ENCODE assay signal across 24 cellular contexts in the genomic region with DNA sequence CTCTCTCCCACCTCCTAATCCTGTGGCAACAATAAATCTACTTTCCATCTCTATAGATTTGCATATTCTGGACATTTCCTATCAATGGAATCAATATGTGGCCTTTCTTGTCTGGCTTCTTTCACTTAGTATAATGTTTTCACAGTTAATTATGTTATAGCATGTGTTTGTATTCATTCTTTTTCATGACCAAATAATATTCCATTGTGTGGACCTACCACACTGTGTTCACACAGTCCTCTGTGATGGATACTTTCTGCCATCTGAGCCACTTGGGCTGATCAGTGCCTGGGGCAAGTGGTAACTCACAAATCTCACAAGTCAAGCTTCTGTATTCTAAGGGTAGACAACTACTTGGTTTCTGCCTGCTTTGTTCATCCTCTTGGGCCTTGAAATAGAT. TPM values are rescaled to one million over a fixed set of nuclear protein-coding genes. Genes with fewer than 3 reads are reported as not detected.
DNase-seq lines count a peak whose midpoint lies in the region; ATAC-seq and TF ChIP-seq lines count a peak whose summit lies in the region.
"Had no signal": no experiment of that assay in that cellular context is flagged by ENCODE, and none has a peak within 500 bp of the region (broad histone marks: within the 10 kb centered on the region; RNA-seq: fewer than 3 reads in every experiment).

No MANE protein-coding gene starts in this region.

- H3K27me3 ChIP-seq in CD4-positive, alpha-beta memory T cell (ENCODE audit: insufficient read depth, low read length), result no peaks in the 10 kb centered on the region
- H3K27me3 ChIP-seq: BE2C had no signal

- peak overlapping the region; percentile 73 for H3K27ac Mint-ChIP-seq in activated CD8-positive, alpha-beta memory T cell treated with anti-CD3 and anti-CD28 coated beads, Interleukin-2, amount 10 ng/mL, durations not matched to agents 7 days and 5 days
- H3K27ac Mint-ChIP-seq in CD4-positive, alpha-beta memory T cell, result peak overlapping the region in 5 of 7 donors; percentile 32 to 57 (median 48)
- H3K27ac Mint-ChIP-seq in WTC11, result peak overlapping the region; percentile 24; the same call in 1 of the 2 replicates

- intact Hi-C loops in CD4-positive, alpha-beta memory T cell (cut with micrococcal nuclease), result no loop called here

- H3K4me3 ChIP-seq in CD4-positive, alpha-beta memory T cell (ENCODE audit: low read length in 2 of 2), result no peak overlapping the region
- H3K4me3 ChIP-seq: A549, GM23248, HAP-1 had no signal

- no peak overlapping the region for H3K27ac ChIP-seq in CD4-positive, alpha-beta memory T cell (ENCODE audit: low read depth, low read length)
- H3K27ac ChIP-seq: A549, GM23248, RWPE1 had no signal

- H3K4me1 Mint-ChIP-seq in activated CD8-positive, alpha-beta memory T cell treated with anti-CD3 and anti-CD28 coated beads, Interleukin-2, amount 10 ng/mL, durations not matched to agents 7 days and 5 days, result peaks cover 45% of the 10 kb centered on the region
- peaks cover 6 to 24% (median 18%) of the 10 kb centered on the region in 4 donors for H3K4me1 Mint-ChIP-seq in CD4-positive, alpha-beta memory T cell
- H3K4me1 Mint-ChIP-seq in WTC11, result no peaks in the 10 kb centered on the region

- no peak for TF ChIP-seq CTCF in WTC11 (IDR thresholded peaks at IDR 0.05)

- ATAC-seq in activated CD8-positive, alpha-beta memory T cell treated with anti-CD3 and anti-CD28 coated beads, Interleukin-2, amount 10 ng/mL, durations not matched to agents 7 days and 5 days, result no peak
- ATAC-seq in WTC11 (no peak), GM18907 (IDR thresholded peaks at IDR 0.05; ENCODE audit: unreplicated experiment) (no peak)
- ATAC-seq: A549 had no signal

- H3K4me1 ChIP-seq in CD4-positive, alpha-beta memory T cell (ENCODE audit: insufficient read depth, low read length), result no peaks in the 10 kb centered on the region
- H3K4me1 ChIP-seq: A549, BE2C, Caco-2 had no signal

- no peaks in the 10 kb centered on the region for H3K27me3 Mint-ChIP-seq in activated CD8-positive, alpha-beta memory T cell treated with anti-CD3 and anti-CD28 coated beads, Interleukin-2, amount 10 ng/mL, durations not matched to agents 7 days and 5 days
- H3K27me3 Mint-ChIP-seq in CD4-positive, alpha-beta memory T cell, result no peaks in the 10 kb centered on the region
- H3K27me3 Mint-ChIP-seq in WTC11 (ENCODE audit: low read depth), result no peaks in the 10 kb centered on the region

- POLR2A ChIA-PET in CD4-positive, alpha-beta memory T cell (lab: Charles Lee; ENCODE audit: partially characterized antibody), result no interaction called here
- POLR2A ChIA-PET in WTC11 (lab: Charles Lee), result no interaction called here

- no peak overlapping the region for H3K4me3 Mint-ChIP-seq in activated CD8-positive, alpha-beta memory T cell treated with anti-CD3 and anti-CD28 coated beads, Interleukin-2, amount 10 ng/mL, durations not matched to agents 7 days and 5 days
- no peak overlapping the region for H3K4me3 Mint-ChIP-seq in CD4-positive, alpha-beta memory T cell
- no peak overlapping the region for H3K4me3 Mint-ChIP-seq in WTC11

- DNase-seq in activated CD8-positive, alpha-beta memory T cell treated with anti-CD3 and anti-CD28 coated beads, Interleukin-2, amount 10 ng/mL, durations not matched to agents 7 days and 5 days, result no peak
- no peak for DNase-seq in activated CD8-positive, alpha-beta memory T cell treated with anti-CD3 and anti-CD28 coated beads, Interleukin-2, amount 50 U/mL, for 4 hours
- DNase-seq in CD4-positive, alpha-beta memory T cell, result no peak
- DNase-seq in WTC11 (ENCODE audit: low spot score), result no peak
- DNase-seq in foreskin melanocyte, result peak; percentile 22
- no peak for DNase-seq in pons (ENCODE audit: low spot score)
- no peak for DNase-seq in AML-193 (lab: John Stamatoyannopoulos, UW)
- DNase-seq: BE2C; DMS 273 treated with DMSO at 0.1 percent for 48 hours; DMS79 treated with DMSO at 0.1 percent for 48 hours; GM23248; NCI-H1105; NCI-H146; NCI-H2029; NCI-H2227 treated with DMSO at 0.1 percent for 48 hours; NCI-H510A treated with DMSO at 0.1 percent for 48 hours; NCI-H748 treated with DMSO at 0.1 percent for 48 hours; NK-92 treated with Interleukin-12 subunit alpha and Interleukin-12 subunit beta, amount 100 ng/mL, for 24 hours; SHP77 treated with DMSO at 0.1 percent for 48 hours had no signal

- peaks cover 73% of the 10 kb centered on the region for H3K36me3 Mint-ChIP-seq in activated CD8-positive, alpha-beta memory T cell treated with anti-CD3 and anti-CD28 coated beads, Interleukin-2, amount 10 ng/mL, durations not matched to agents 7 days and 5 days
- H3K36me3 Mint-ChIP-seq in CD4-positive, alpha-beta memory T cell, result peaks cover 49 to 79% of the 10 kb centered on the region in 2 donors
- H3K36me3 Mint-ChIP-seq in WTC11, result peaks cover 83% of the 10 kb centered on the region

- H3K9me3 Mint-ChIP-seq in activated CD8-positive, alpha-beta memory T cell treated with anti-CD3 and anti-CD28 coated beads, Interleukin-2, amount 10 ng/mL, durations not matched to agents 7 days and 5 days (ENCODE audit: low read depth), result no peaks in the 10 kb centered on the region
- no peaks in the 10 kb centered on the region for H3K9me3 Mint-ChIP-seq in CD4-positive, alpha-beta memory T cell
- no peaks in the 10 kb centered on the region for H3K9me3 Mint-ChIP-seq in WTC11

- no peaks in the 10 kb centered on the region for H3K9me3 ChIP-seq in CD4-positive, alpha-beta memory T cell (ENCODE audit: control insufficient read depth in 1 of 2, low read length in 2 of 2)
- H3K9me3 ChIP-seq: A549, BE2C, Caco-2, HAP-1 had no signal

- CTCF ChIA-PET in activated CD8-positive, alpha-beta memory T cell treated with anti-CD3 and anti-CD28 coated beads, Interleukin-2, amount 10 ng/mL, durations not matched to agents 7 days and 5 days (lab: Charles Lee), result no interaction called here
- CTCF ChIA-PET in CD4-positive, alpha-beta memory T cell (lab: Charles Lee; ENCODE audit: partially characterized antibody), result no interaction called here
- CTCF ChIA-PET in WTC11 (lab: Charles Lee), result interaction anchor here (0.6 to 1.3 kb wide), 2 partner anchors 104 to 118 kb away, joined by 3 read pairs; no protein-coding TSS in a partner anchor

- H3K36me3 ChIP-seq in CD4-positive, alpha-beta memory T cell (ENCODE audit: insufficient read depth, low read length), result peaks cover 55% of the 10 kb centered on the region

TF ChIP-seq in WTC11, 78 proteins besides CTCF, POLR2A, EP300 and RAD21 (continues in another document):
- TF ChIP-seq, protein P1, sequence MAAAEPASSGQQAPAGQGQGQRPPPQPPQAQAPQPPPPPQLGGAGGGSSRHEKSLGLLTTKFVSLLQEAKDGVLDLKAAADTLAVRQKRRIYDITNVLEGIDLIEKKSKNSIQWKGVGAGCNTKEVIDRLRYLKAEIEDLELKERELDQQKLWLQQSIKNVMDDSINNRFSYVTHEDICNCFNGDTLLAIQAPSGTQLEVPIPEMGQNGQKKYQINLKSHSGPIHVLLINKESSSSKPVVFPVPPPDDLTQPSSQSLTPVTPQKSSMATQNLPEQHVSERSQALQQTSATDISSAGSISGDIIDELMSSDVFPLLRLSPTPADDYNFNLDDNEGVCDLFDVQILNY (CRISPR knock-in tag; IDR thresholded peaks at IDR 0.05), result no peak
- no peak for TF ChIP-seq FOXP1 (CRISPR knock-in tag; IDR thresholded peaks at IDR 0.05; ENCODE audit: borderline replicate concordance)
- TF ChIP-seq ZNF423 (CRISPR knock-in tag; IDR thresholded peaks at IDR 0.05), result no peak
- TF ChIP-seq, protein P2, sequence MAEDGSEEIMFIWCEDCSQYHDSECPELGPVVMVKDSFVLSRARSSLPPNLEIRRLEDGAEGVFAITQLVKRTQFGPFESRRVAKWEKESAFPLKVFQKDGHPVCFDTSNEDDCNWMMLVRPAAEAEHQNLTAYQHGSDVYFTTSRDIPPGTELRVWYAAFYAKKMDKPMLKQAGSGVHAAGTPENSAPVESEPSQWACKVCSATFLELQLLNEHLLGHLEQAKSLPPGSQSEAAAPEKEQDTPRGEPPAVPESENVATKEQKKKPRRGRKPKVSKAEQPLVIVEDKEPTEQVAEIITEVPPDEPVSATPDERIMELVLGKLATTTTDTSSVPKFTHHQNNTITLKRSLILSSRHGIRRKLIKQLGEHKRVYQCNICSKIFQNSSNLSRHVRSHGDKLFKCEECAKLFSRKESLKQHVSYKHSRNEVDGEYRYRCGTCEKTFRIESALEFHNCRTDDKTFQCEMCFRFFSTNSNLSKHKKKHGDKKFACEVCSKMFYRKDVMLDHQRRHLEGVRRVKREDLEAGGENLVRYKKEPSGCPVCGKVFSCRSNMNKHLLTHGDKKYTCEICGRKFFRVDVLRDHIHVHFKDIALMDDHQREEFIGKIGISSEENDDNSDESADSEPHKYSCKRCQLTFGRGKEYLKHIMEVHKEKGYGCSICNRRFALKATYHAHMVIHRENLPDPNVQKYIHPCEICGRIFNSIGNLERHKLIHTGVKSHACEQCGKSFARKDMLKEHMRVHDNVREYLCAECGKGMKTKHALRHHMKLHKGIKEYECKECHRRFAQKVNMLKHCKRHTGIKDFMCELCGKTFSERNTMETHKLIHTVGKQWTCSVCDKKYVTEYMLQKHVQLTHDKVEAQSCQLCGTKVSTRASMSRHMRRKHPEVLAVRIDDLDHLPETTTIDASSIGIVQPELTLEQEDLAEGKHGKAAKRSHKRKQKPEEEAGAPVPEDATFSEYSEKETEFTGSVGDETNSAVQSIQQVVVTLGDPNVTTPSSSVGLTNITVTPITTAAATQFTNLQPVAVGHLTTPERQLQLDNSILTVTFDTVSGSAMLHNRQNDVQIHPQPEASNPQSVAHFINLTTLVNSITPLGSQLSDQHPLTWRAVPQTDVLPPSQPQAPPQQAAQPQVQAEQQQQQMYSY (CRISPR knock-in tag; IDR thresholded peaks at IDR 0.05), result no peak
- TF ChIP-seq ATF2 (CRISPR knock-in tag; IDR thresholded peaks at IDR 0.05; ENCODE audit: borderline replicate concordance, low read depth), result no peak
- TF ChIP-seq CBFB (CRISPR knock-in tag; IDR thresholded peaks at IDR 0.05; ENCODE audit: low read depth), result no peak
- TF ChIP-seq KAT7 (CRISPR knock-in tag; IDR thresholded peaks at IDR 0.05; ENCODE audit: borderline replicate concordance), result no peak

RNA-seq across cellular contexts. Expression of gene POMT1, which starts 48.7 kb away (rescaled TPM):
- 10 to 100 TPM; 41.5 to 53.7 TPM for total RNA-seq in activated CD8-positive, alpha-beta memory T cell treated with anti-CD3 and anti-CD28 coated beads, Interleukin-2, amount 10 ng/mL, durations not matched to agents 7 days and 5 days
- 10 to 100 TPM; 52.1 to 58.5 TPM for total RNA-seq in CD4-positive, alpha-beta memory T cell
- 10 to 100 TPM; 15.6 to 17.4 TPM for polyA plus RNA-seq in CD4-positive, alpha-beta memory T cell
- total RNA-seq in WTC11 (2021), result 35.2 to 36.4 TPM (median 36.2 TPM) in 3 replicates
